ENCODE assay signal across 28 cellular contexts in the genomic region with DNA sequence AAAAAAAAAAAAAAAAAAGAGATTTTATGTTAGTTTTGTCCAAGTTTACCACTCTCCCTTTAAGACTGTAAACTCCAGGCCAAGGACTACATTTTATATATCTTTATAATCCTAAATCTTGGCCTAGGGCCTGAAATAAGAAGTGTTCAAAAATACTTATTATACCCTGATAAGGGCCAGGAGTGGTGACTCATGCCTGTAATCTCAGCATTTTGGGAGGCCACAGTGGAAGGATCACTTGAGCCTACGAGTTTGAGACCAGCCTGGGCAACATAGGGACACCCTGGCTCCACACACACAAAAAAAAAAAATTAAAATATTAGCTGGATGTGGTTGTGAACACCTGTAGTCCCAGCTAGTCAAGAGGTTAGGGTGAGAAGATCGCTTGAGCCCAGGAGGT. TPM values are rescaled to one million over a fixed set of nuclear protein-coding genes. Genes with fewer than 3 reads are reported as not detected.
DNase-seq lines count a peak whose midpoint lies in the region; ATAC-seq, FAIRE-seq and TF ChIP-seq lines count a peak whose summit lies in the region.
"Had no signal": no experiment of that assay in that cellular context is flagged by ENCODE, and none has a peak within 500 bp of the region (broad histone marks: within the 10 kb centered on the region; RNA-seq: fewer than 3 reads in every experiment).

No MANE protein-coding gene starts in this region.

- H2BK120ac ChIP-seq in neuronal stem cell (ENCODE audit: low read depth, low read length) = no peak overlapping the region

- H3K4me3 ChIP-seq in mammary epithelial cell (replicated peaks in 1 of 3; ENCODE audit: insufficient read depth in 1 of 3, low read depth in 2 of 3, low read length in 3 of 3) (no peak overlapping the region), K562 (no peak overlapping the region), left lung (no peak overlapping the region), neuronal stem cell (ENCODE audit: low read length in 2 of 2) (no peak overlapping the region), BE2C (ENCODE audit: low read depth, low read length) (no peak overlapping the region)
- H3K4me3 ChIP-seq: SJSA1, tibial nerve had no signal

- H3K23ac ChIP-seq in neuronal stem cell (ENCODE audit: low read depth, low read length, poor library complexity) = no peak overlapping the region

- H3K18ac ChIP-seq in neuronal stem cell (ENCODE audit: low read length) = no peak overlapping the region

- peaks cover 23% of the 10 kb centered on the region for H3K4me1 Mint-ChIP-seq in MCF 10A (ENCODE audit: insufficient read depth, unreplicated experiment)
- H3K4me1 Mint-ChIP-seq in stimulated activated effector memory CD8-positive, alpha-beta T cell treated with anti-CD3 and anti-CD28 coated beads, Interleukin-12 subunit alpha, Interleukin-12 subunit beta, amount 100 ng/mL, for 72 hours = peaks cover 35% of the 10 kb centered on the region

- H3K79me1 ChIP-seq in neuronal stem cell (ENCODE audit: low read depth, low read length) = peaks cover 4% of the 10 kb centered on the region

- peak overlapping the region; percentile 19 for H3K27ac Mint-ChIP-seq in MCF 10A (ENCODE audit: low read depth, unreplicated experiment)
- H3K27ac Mint-ChIP-seq in stimulated activated effector memory CD8-positive, alpha-beta T cell treated with anti-CD3 and anti-CD28 coated beads, Interleukin-12 subunit alpha, Interleukin-12 subunit beta, amount 100 ng/mL, for 72 hours = peak overlapping the region; percentile 54
- H3K27ac Mint-ChIP-seq: mesothelial cell of epicardium; T-helper 1 cell treated with Interleukin-12 subunit alpha and Interleukin-12 subunit beta and Interleukin-4 antibody, amounts not matched to agents 30 μg/mL and 1 μg/mL, for 36 hours had no signal

- H2BK12ac ChIP-seq in neuronal stem cell (ENCODE audit: low read length) = no peak overlapping the region

- H3K4me2 ChIP-seq in mammary epithelial cell (ENCODE audit: insufficient read depth, low read depth, low read length) = no peak overlapping the region
- H3K4me2 ChIP-seq in K562 (ENCODE audit: insufficient read depth, low read length) = no peak overlapping the region
- H3K4me2 ChIP-seq in neuronal stem cell (ENCODE audit: insufficient read depth, low read length, poor library complexity, severe bottlenecking) = no peak overlapping the region

- H3K9me3 Mint-ChIP-seq in MCF 10A (ENCODE audit: unreplicated experiment) = no peaks in the 10 kb centered on the region
- H3K9me3 Mint-ChIP-seq in stimulated activated effector memory CD8-positive, alpha-beta T cell treated with anti-CD3 and anti-CD28 coated beads, Interleukin-12 subunit alpha, Interleukin-12 subunit beta, amount 100 ng/mL, for 72 hours = no peaks in the 10 kb centered on the region
- H3K9me3 Mint-ChIP-seq: activated T-cell treated with anti-CD3 and anti-CD28 coated beads, Interleukin-2, amount 50 U/mL, for 4 hours; mesothelial cell of epicardium; nephron; T-helper 1 cell treated with Interleukin-12 subunit alpha and Interleukin-12 subunit beta and Interleukin-4 antibody, amounts not matched to agents 30 μg/mL and 1 μg/mL, for 36 hours had no signal

- H4K8ac ChIP-seq in neuronal stem cell (ENCODE audit: low read depth, low read length) = no peak overlapping the region

- WGBS in mammary epithelial cell (ENCODE audit: low coverage, missing lambda C conversion rate) = 100% methylated on average over 2 of the region's 2 CpGs
- WGBS in K562 (ENCODE audit: insufficient coverage, low coverage, missing lambda C conversion rate) = 50% methylated on average over 2 of the region's 2 CpGs
- no CpG with 5 or more reads among the region's 2 CpGs for WGBS in neuronal stem cell (ENCODE audit: extremely low coverage in 2 of 2, insufficient read length in 2 of 2, insufficient replicate concordance in 1 of 2), 2 donors

- TF ChIP-seq CTCF in MCF 10A (IDR thresholded peaks at IDR 0.05; ENCODE audit: unreplicated experiment) = no peak
- TF ChIP-seq CTCF in mammary epithelial cell (conservative IDR thresholded peaks at IDR 0.05 in 1 of 2, IDR thresholded peaks at IDR 0.05 in 1 of 2; ENCODE audit: extremely low read depth in 1 of 2, insufficient read depth in 1 of 2, low read depth in 1 of 2, low read length in 2 of 2) = no peak
- TF ChIP-seq CTCF in K562 (IDR thresholded peaks at IDR 0.05 in 2 of 3, conservative IDR thresholded peaks at IDR 0.05 in 1 of 3; ENCODE audit: insufficient read depth in 2 of 3, low read depth in 1 of 3, low read length in 3 of 3) = no peak
- no peak for TF ChIP-seq CTCF in left lung (IDR thresholded peaks at IDR 0.05)
- no peak for TF ChIP-seq CTCF in BE2C (IDR thresholded peaks at IDR 0.05; ENCODE audit: low read depth, low read length)

- peaks cover 16% of the 10 kb centered on the region for H3K36me3 ChIP-seq in mammary epithelial cell (ENCODE audit: insufficient read depth, low read length)
- H3K36me3 ChIP-seq in K562 (ENCODE audit: control insufficient read depth, insufficient read depth, low read length) = peaks cover 21% of the 10 kb centered on the region; the same call in 2 of the 3 replicates
- peaks cover 5 to 30% of the 10 kb centered on the region in 2 donors for H3K36me3 ChIP-seq in left lung
- peaks cover 0 to 55% of the 10 kb centered on the region in 2 donors for H3K36me3 ChIP-seq in neuronal stem cell (replicated peaks in 1 of 2; ENCODE audit: control insufficient read depth in 2 of 2, insufficient read depth in 2 of 2, low read length in 2 of 2)
- H3K36me3 ChIP-seq in BE2C = peaks cover 10% of the 10 kb centered on the region; the same call in 1 of the 2 replicates

- H3K36me3 Mint-ChIP-seq in MCF 10A (ENCODE audit: insufficient read depth, unreplicated experiment) = peaks cover 33% of the 10 kb centered on the region
- peaks cover 65% of the 10 kb centered on the region for H3K36me3 Mint-ChIP-seq in stimulated activated effector memory CD8-positive, alpha-beta T cell treated with anti-CD3 and anti-CD28 coated beads, Interleukin-12 subunit alpha, Interleukin-12 subunit beta, amount 100 ng/mL, for 72 hours

- CTCF ChIA-PET in MCF 10A (lab: Yijun Ruan, JAX) (interaction anchor here (0.7 kb wide), 1 partner anchor 16 kb away, joined by 3 read pairs; no protein-coding TSS in a partner anchor), mammary epithelial cell (lab: Charles Lee; ENCODE audit: low non-redundant PET) (no interaction called here), K562 (lab: Yijun Ruan, JAX; ENCODE audit: low intra/inter-chr PET ratio) (no interaction called here)

- in situ Hi-C loops in mammary epithelial cell (cut with MboI; ENCODE audit: low sequenced_read_pairs in 2 of 2) (no loop called here), K562 (cut with MboI) (no loop called here)

- ATAC-seq in K562 (0 out of 3 replicates have a peak, but pooled peaks have one; percentile 26), left lung (peak; percentile 68)
- ATAC-seq in stimulated activated effector memory CD8-positive, alpha-beta T cell treated with anti-CD3 and anti-CD28 coated beads, Interleukin-12 subunit alpha, Interleukin-12 subunit beta, amount 100 ng/mL, for 72 hours = no peak
- ATAC-seq: activated T-cell treated with anti-CD3 and anti-CD28 coated beads, Interleukin-2, amount 50 U/mL, for 4 hours; sciatic nerve had no signal

- H2BK5ac ChIP-seq in neuronal stem cell (ENCODE audit: low read length) = no peak overlapping the region

- DNase-seq in MCF 10A (ENCODE audit: unreplicated experiment) (no peak), mammary epithelial cell (no peak), K562 (ENCODE audit: extremely low read depth in 1 of 4, low spot score in 3 of 4) (peak in 1 of 4 experiments; percentile 12), left lung (no peak), neuronal stem cell (ENCODE audit: low spot score) (no peak), BE2C (no peak)
- no peak for DNase-seq in stimulated activated effector memory CD8-positive, alpha-beta T cell treated with anti-CD3 and anti-CD28 coated beads, Interleukin-12 subunit alpha, Interleukin-12 subunit beta, amount 100 ng/mL, for 72 hours (ENCODE audit: low spot score in 2 of 2)
- DNase-seq in activated CD4-positive, alpha-beta T cell treated with anti-CD3 and anti-CD28 coated beads for 4 hours = no peak
- DNase-seq: 8988T; activated CD4-positive, CD25-positive, alpha-beta regulatory T cell treated with anti-CD3 and anti-CD28 coated beads, Interleukin-2, amount 50 U/mL, for 72 hours; activated naive CD4-positive, alpha-beta T cell; activated T-cell treated with anti-CD3 and anti-CD28 coated beads, Interleukin-2, amount 50 U/mL, for 4 hours; amniotic stem cell; DMS53; GF-D8; KG1; NCI-H510A treated with DMSO at 0.1 percent for 48 hours; NK-92 treated with Interleukin-12 subunit alpha and Interleukin-12 subunit beta, amount 100 ng/mL, for 24 hours had no signal

- FAIRE-seq in K562 (lab: Jason Lieb, UNC) = no peak
- FAIRE-seq: bronchial epithelial cell, endometrium, GM18507 had no signal

- H3K79me2 ChIP-seq in mammary epithelial cell (ENCODE audit: insufficient read depth, low read length) = peaks cover 98% of the 10 kb centered on the region
- peaks cover 87% of the 10 kb centered on the region for H3K79me2 ChIP-seq in K562 (ENCODE audit: control insufficient read depth, insufficient read depth, low read length)

- H3K27ac ChIP-seq in mammary epithelial cell (ENCODE audit: insufficient read depth, low read depth, low read length) (no peak overlapping the region), K562 (ENCODE audit: extremely low read depth, low read depth, low read length) (no peak overlapping the region), left lung (no peak overlapping the region), neuronal stem cell (replicated peaks; ENCODE audit: low read length) (no peak overlapping the region)
- H3K27ac ChIP-seq: parathyroid adenoma, SJSA1, tibial nerve had no signal

- no peak overlapping the region for H3K4ac ChIP-seq in neuronal stem cell (ENCODE audit: low read length)

- TF ChIP-seq POLR2A in K562 (conservative IDR thresholded peaks at IDR 0.05) = no peak

- dilution Hi-C loops in mammary epithelial cell (cut with HindIII; ENCODE audit: low sequenced_read_pairs) = no loop called here

- BruUV-seq in MCF 10A (replicated peaks; lab: Mats Ljungman, UMichigan) = no TSS peak
- no TSS peak for BruUV-seq in mammary epithelial cell (replicated peaks; lab: Mats Ljungman, UMichigan)
- no TSS peak for BruUV-seq in K562 (replicated peaks; lab: Mats Ljungman, UMichigan)

- intact Hi-C loops in MCF 10A (cut with micrococcal nuclease) (no loop called here), mammary epithelial cell (cut with micrococcal nuclease) (no loop called here), K562 (cut with micrococcal nuclease) (no loop called here), left lung (cut with DNase I) (no loop called here)

- TF ChIP-seq EP300 in K562 (IDR thresholded peaks at IDR 0.05; ENCODE audit: low read length) = no peak

- H3K9ac ChIP-seq in mammary epithelial cell (ENCODE audit: insufficient read depth, low read length) = no peak overlapping the region
- H3K9ac ChIP-seq in K562 (ENCODE audit: insufficient read depth in 1 of 2, low read depth in 2 of 2, low read length in 2 of 2) = no peak overlapping the region; a peak in 1 of 4 replicates
- no peak overlapping the region for H3K9ac ChIP-seq in neuronal stem cell (ENCODE audit: low read depth, low read length, poor library complexity)
- H3K9ac ChIP-seq: parathyroid adenoma had no signal

- H3K4me3 Mint-ChIP-seq in MCF 10A (ENCODE audit: unreplicated experiment) = no peak overlapping the region
- no peak overlapping the region for H3K4me3 Mint-ChIP-seq in stimulated activated effector memory CD8-positive, alpha-beta T cell treated with anti-CD3 and anti-CD28 coated beads, Interleukin-12 subunit alpha, Interleukin-12 subunit beta, amount 100 ng/mL, for 72 hours
- H3K4me3 Mint-ChIP-seq: activated T-cell treated with anti-CD3 and anti-CD28 coated beads, Interleukin-2, amount 50 U/mL, for 4 hours; mesothelial cell of epicardium; nephron; T-helper 1 cell treated with Interleukin-12 subunit alpha and Interleukin-12 subunit beta and Interleukin-4 antibody, amounts not matched to agents 30 μg/mL and 1 μg/mL, for 36 hours had no signal

- no peak overlapping the region for H2AK5ac ChIP-seq in neuronal stem cell (ENCODE audit: low read depth, low read length)

- H4K20me1 ChIP-seq in mammary epithelial cell (ENCODE audit: insufficient read depth, low read length) (peaks cover 18% of the 10 kb centered on the region), K562 (replicated peaks; ENCODE audit: control insufficient read depth, insufficient read depth, low read length) (no peaks in the 10 kb centered on the region)

- H4K91ac ChIP-seq in neuronal stem cell (ENCODE audit: low read depth, low read length, poor library complexity) = no peak overlapping the region

- H2BK15ac ChIP-seq in neuronal stem cell (ENCODE audit: low read length) = no peak overlapping the region

- H3K27me3 ChIP-seq in mammary epithelial cell (ENCODE audit: insufficient read depth, low read length) (no peaks in the 10 kb centered on the region), K562 (ENCODE audit: control insufficient read depth in 2 of 2, insufficient read depth in 2 of 2, low read length in 2 of 2) (no peaks in the 10 kb centered on the region), left lung (no peaks in the 10 kb centered on the region), neuronal stem cell (ENCODE audit: control insufficient read depth in 3 of 3, insufficient read depth in 3 of 3, low read depth in 1 of 3, low read length in 3 of 3) (no peaks in the 10 kb centered on the region), BE2C (no peaks in the 10 kb centered on the region)
- H3K27me3 ChIP-seq: SJSA1, tibial nerve had no signal

- no peak overlapping the region for H2AFZ ChIP-seq in mammary epithelial cell (ENCODE audit: low read depth, low read length)
- H2AFZ ChIP-seq in K562 (ENCODE audit: low read depth, low read length) = no peak overlapping the region
- H2AFZ ChIP-seq in neuronal stem cell (ENCODE audit: low read length) = no peak overlapping the region
- H2AFZ ChIP-seq: parathyroid adenoma had no signal

- H3K14ac ChIP-seq in neuronal stem cell (ENCODE audit: low read length) = no peak overlapping the region

- H3K9me1 ChIP-seq in K562 (ENCODE audit: control insufficient read depth, insufficient read depth, low read length) = no peaks in the 10 kb centered on the region

- H3K4me1 ChIP-seq in mammary epithelial cell (ENCODE audit: insufficient read depth, low read length) = peaks cover 3% of the 10 kb centered on the region
- peaks cover 0 to 2% of the 10 kb centered on the region in 2 experiments; a peak in 3 of 5 replicates for H3K4me1 ChIP-seq in K562 (replicated peaks in 1 of 2; ENCODE audit: control insufficient read depth in 2 of 2, insufficient read depth in 2 of 2, low read length in 2 of 2)
- peaks cover 7 to 49% of the 10 kb centered on the region in 2 donors for H3K4me1 ChIP-seq in left lung
- H3K4me1 ChIP-seq in neuronal stem cell (ENCODE audit: control insufficient read depth in 2 of 2, insufficient read depth in 1 of 2, low read depth in 1 of 2, low read length in 2 of 2) = peaks cover 1 to 3% of the 10 kb centered on the region in 2 donors
- no peaks in the 10 kb centered on the region for H3K4me1 ChIP-seq in BE2C
- H3K4me1 ChIP-seq: SJSA1 had no signal

- POLR2A ChIA-PET in MCF 10A (lab: Yijun Ruan, JAX) = no interaction called here
- POLR2A ChIA-PET in K562 (lab: Yijun Ruan, JAX) = interaction anchor here (0.7 kb wide), 1 partner anchor 17 kb away, joined by 4 read pairs; no protein-coding TSS in a partner anchor

- H3K27me3 Mint-ChIP-seq in MCF 10A (ENCODE audit: insufficient read depth, unreplicated experiment) = no peaks in the 10 kb centered on the region

- no peaks in the 10 kb centered on the region for H3K9me3 ChIP-seq in mammary epithelial cell (replicated peaks; ENCODE audit: insufficient read depth, low read length)
- H3K9me3 ChIP-seq in K562 (replicated peaks; ENCODE audit: control insufficient read depth, insufficient read depth, low read depth, low read length) = no peaks in the 10 kb centered on the region
- H3K9me3 ChIP-seq in left lung = no peaks in the 10 kb centered on the region
- H3K9me3 ChIP-seq in neuronal stem cell (replicated peaks in 1 of 2; ENCODE audit: control insufficient read depth in 2 of 2, insufficient read depth in 1 of 2, low read depth in 1 of 2, low read length in 2 of 2) = no peaks in the 10 kb centered on the region
- no peaks in the 10 kb centered on the region for H3K9me3 ChIP-seq in BE2C
- H3K9me3 ChIP-seq: SJSA1, tibial nerve had no signal

- no peak for TF ChIP-seq RAD21 in K562 (CRISPR knock-in tag; conservative IDR thresholded peaks at IDR 0.05 in 1 of 2, IDR thresholded peaks at IDR 0.05 in 1 of 2)

RNA-seq across cellular contexts. Expression of gene TRIP12, which starts 12.7 kb away (rescaled TPM):
- total RNA-seq in MCF 10A (2022) (221 and 265 TPM in 2 replicates), mammary epithelial cell (100 to 1,000 TPM; 235 to 245 TPM), K562 (2014; rRNA removed) (74.5 and 77.6 TPM in 2 replicates), K562 (2014; rRNA removed; fragmentation: Illumina TruSeq; extraction: Trizol) (112 and 143 TPM in 2 replicates), K562 (2015; rRNA removed; fragmentation: Illumina TruSeq; extraction: Trizol) (111 and 121 TPM in 2 replicates), K562 (2021) (121 and 131 TPM in 2 replicates), left lung (100 to 1,000 TPM; 203 to 234 TPM)
- polyA plus RNA-seq in mammary epithelial cell (66.0 TPM), K562 (2011; rRNA removed) (65.8 and 80.1 TPM in 2 replicates), K562 (2014; fragmentation: Illumina TruSeq; extraction: Trizol) (79.9 and 87.5 TPM in 2 replicates), K562 (2014; fragmentation: Nextera tagmentation; extraction: Ambion mirVana) (10 to 100 TPM; 15.2 to 26.5 TPM), K562 (2014; rRNA removed) (53.1 and 56.1 TPM in 2 replicates)
- 390 TPM for polyA minus RNA-seq in mammary epithelial cell
- total RNA-seq in K562 (2011; cell fraction: chromatin; rRNA removed; ENCODE audit: low replicate concordance) = 152 and 369 TPM in 2 replicates
- 52.2 and 78.3 TPM in 2 replicates for total RNA-seq in K562 (2011; cell fraction: nucleolus; rRNA removed)
- 115 and 140 TPM in 2 replicates for total RNA-seq in K562 (2011; cell fraction: nucleoplasm; rRNA removed)
- 24.0 and 31.6 TPM in 2 replicates for polyA plus RNA-seq in K562 (2011; cell fraction: cytosol; rRNA removed)
- polyA plus RNA-seq in K562 (2011; cell fraction: nucleus; rRNA removed) = 93.4 and 96.8 TPM in 2 replicates
- polyA plus RNA-seq in K562 (2012) = 48.6 and 73.7 TPM in 2 replicates
- polyA minus RNA-seq in K562 (2011; rRNA and poly(A)+ RNA removed) = 426 and 432 TPM in 2 replicates
- 120 and 147 TPM in 2 replicates for polyA minus RNA-seq in K562 (2011; cell fraction: cytosol; rRNA and poly(A)+ RNA removed)
- polyA minus RNA-seq in K562 (2011; cell fraction: nucleus; rRNA and poly(A)+ RNA removed) = 105 and 175 TPM in 2 replicates
- 62.4 TPM for polyA plus RNA-seq in neuronal stem cell (2013, experiment 1 of 2)
- polyA plus RNA-seq in neuronal stem cell (2013, experiment 2 of 2) = 64.9 TPM
- polyA plus RNA-seq in BE2C (2012; ENCODE audit: insufficient read depth, insufficient read length, low read depth) = 47.6 TPM

RNA-seq across cellular contexts. Expression of gene FBXO36, which starts 13.2 kb away (rescaled TPM):
- total RNA-seq in MCF 10A (2022) (2.2 and 3.6 TPM in 2 replicates), mammary epithelial cell (1 to 10 TPM in 1 of 2 donors, under 1 TPM in 1; 0.75 to 5.2 TPM), K562 (2014; rRNA removed) (0.29 and 0.54 TPM in 2 replicates), K562 (2014; rRNA removed; fragmentation: Illumina TruSeq; extraction: Trizol) (0.64 and 0.80 TPM in 2 replicates), K562 (2015; rRNA removed; fragmentation: Illumina TruSeq; extraction: Trizol) (0.43 and 0.49 TPM in 2 replicates), K562 (2021) (0.29 and 0.47 TPM in 2 replicates), left lung (1 to 10 TPM; 2.0 to 2.4 TPM)
- polyA plus RNA-seq in mammary epithelial cell (0.86 TPM), K562 (2011; rRNA removed) (0.91 and 1.3 TPM in 2 replicates), K562 (2014; fragmentation: Illumina TruSeq; extraction: Trizol) (0.48 and 0.58 TPM in 2 replicates), K562 (2014; fragmentation: Nextera tagmentation; extraction: Ambion mirVana) (under 1 TPM; 0.73 to 0.85 TPM), K562 (2014; rRNA removed) (0.22 and 0.40 TPM in 2 replicates)
- not detected for polyA minus RNA-seq in mammary epithelial cell
- total RNA-seq in K562 (2011; cell fraction: chromatin; rRNA removed; ENCODE audit: low replicate concordance) = 0.30 and 0.70 TPM in 2 replicates
- 0.53 and 0.67 TPM in 2 replicates for total RNA-seq in K562 (2011; cell fraction: nucleolus; rRNA removed)
- total RNA-seq in K562 (2011; cell fraction: nucleoplasm; rRNA removed) = 0.44 and 0.99 TPM in 2 replicates
- 0.33 and 1.1 TPM in 2 replicates for polyA plus RNA-seq in K562 (2011; cell fraction: cytosol; rRNA removed)
- 0.26 and 0.52 TPM in 2 replicates for polyA plus RNA-seq in K562 (2011; cell fraction: nucleus; rRNA removed)
- polyA plus RNA-seq in K562 (2012) = 0.11 and 0.17 TPM in 2 replicates
- 1.2 TPM in 2 replicates for polyA minus RNA-seq in K562 (2011; rRNA and poly(A)+ RNA removed)
- polyA minus RNA-seq in K562 (2011; cell fraction: cytosol; rRNA and poly(A)+ RNA removed) = not detected in 2 replicates
- 0.13 and 0.78 TPM in 2 replicates for polyA minus RNA-seq in K562 (2011; cell fraction: nucleus; rRNA and poly(A)+ RNA removed)
- 5.0 TPM for polyA plus RNA-seq in neuronal stem cell (2013, experiment 1 of 2)
- 4.7 TPM for polyA plus RNA-seq in neuronal stem cell (2013, experiment 2 of 2)
- 1.1 TPM for polyA plus RNA-seq in BE2C (2012; ENCODE audit: insufficient read depth, insufficient read length, low read depth)
